In genomic region chr6:72403413-72403812, GRCh38 we compare ENCODE assay signal across 17 cellular contexts.
DNase-seq lines count a peak whose midpoint lies in the region; ATAC-seq and TF ChIP-seq lines count a peak whose summit lies in the region.
"Had no signal": no experiment of that assay in that cellular context is flagged by ENCODE, and none has a peak within 500 bp of the region (broad histone marks: within the 10 kb centered on the region; RNA-seq: fewer than 3 reads in every experiment).

No MANE protein-coding gene starts in this region.

- TF ChIP-seq CTCF in LNCaP clone FGC (IDR thresholded peaks at IDR 0.05; ENCODE audit: control insufficient read depth, extremely low read depth, insufficient read depth) (no peak), WERI-Rb-1 (IDR thresholded peaks at IDR 0.05; ENCODE audit: low read depth, low read length) (no peak), neural crest cell (conservative IDR thresholded peaks at IDR 0.05) (no peak)

- H3K4me3 ChIP-seq in LNCaP clone FGC (ENCODE audit: low read depth, low read length) (no peak overlapping the region), WERI-Rb-1 (ENCODE audit: low read depth, low read length) (no peak overlapping the region)
- H3K4me3 ChIP-seq: BLaER1, GM23248 had no signal

- no peak for ATAC-seq in GM21529 (IDR thresholded peaks at IDR 0.05; ENCODE audit: unreplicated experiment)
- ATAC-seq: CD8-positive, alpha-beta T cell had no signal

- H3K27me3 ChIP-seq in WERI-Rb-1 (ENCODE audit: insufficient read depth, low read depth, severe bottlenecking): no peaks in the 10 kb centered on the region
- H3K27me3 ChIP-seq: BLaER1 had no signal

- DNase-seq in LNCaP clone FGC (ENCODE audit: low read depth) (peak; percentile 63), WERI-Rb-1 (no peak), neural crest cell (ENCODE audit: low read depth, low spot score) (no peak), NCI-H226 (no peak)
- DNase-seq in effector CD4-positive, alpha-beta T cell: no peak
- DNase-seq: Caco-2; CD4-positive, CD25-positive, alpha-beta regulatory T cell; CD8-positive, alpha-beta T cell; DMS153; DND-41; GM23248; H7; HCEC 1CT; HFFc6 had no signal

- H3K36me3 ChIP-seq in WERI-Rb-1: no peaks in the 10 kb centered on the region
- H3K36me3 ChIP-seq: BLaER1 had no signal

- no peaks in the 10 kb centered on the region for H3K9me3 ChIP-seq in WERI-Rb-1 (ENCODE audit: severe bottlenecking)
- H3K9me3 ChIP-seq: BLaER1, Caco-2 had no signal

- H3K27ac ChIP-seq in WERI-Rb-1: peak overlapping the region; percentile 20; the same call in 1 of the 2 replicates
- H3K27ac ChIP-seq: BLaER1, C4-2B, GM23248 had no signal

- H3K36me3 Mint-ChIP-seq in neural crest cell (ENCODE audit: low read depth): no peaks in the 10 kb centered on the region
- H3K36me3 Mint-ChIP-seq: CD4-positive, CD25-positive, alpha-beta regulatory T cell; CD8-positive, alpha-beta T cell had no signal

- H3K27ac Mint-ChIP-seq in neural crest cell (ENCODE audit: unreplicated experiment): peak overlapping the region; percentile 86
- H3K27ac Mint-ChIP-seq: CD4-positive, CD25-positive, alpha-beta regulatory T cell; CD8-positive, alpha-beta T cell; HFFc6 had no signal

- H3K4me3 Mint-ChIP-seq in neural crest cell: no peak overlapping the region
- H3K4me3 Mint-ChIP-seq: CD4-positive, CD25-positive, alpha-beta regulatory T cell; CD8-positive, alpha-beta T cell; HFFc6 had no signal

- no peaks in the 10 kb centered on the region for H3K27me3 Mint-ChIP-seq in neural crest cell (ENCODE audit: low read depth)
- H3K27me3 Mint-ChIP-seq: CD4-positive, CD25-positive, alpha-beta regulatory T cell had no signal

- no peaks in the 10 kb centered on the region for H3K9me3 Mint-ChIP-seq in neural crest cell
- H3K9me3 Mint-ChIP-seq: CD8-positive, alpha-beta T cell; HFFc6 had no signal

- H3K4me1 Mint-ChIP-seq in neural crest cell: no peaks in the 10 kb centered on the region
- H3K4me1 Mint-ChIP-seq: CD4-positive, CD25-positive, alpha-beta regulatory T cell had no signal
